ENCODE assay signal across 1 cellular context in genomic region chr7:155981703-155982102, GRCh38.
TF ChIP-seq lines count a peak whose summit lies in the region.

No MANE protein-coding gene starts in this region.

TF ChIP-seq in HEK293, 187 proteins besides CTCF, POLR2A, EP300 and RAD21 (continued from another document):
- no peak for TF ChIP-seq YY2 (tag by site-specific recombination; IDR thresholded peaks at IDR 0.05)
- no peak for TF ChIP-seq ZNF768 (tag by site-specific recombination; IDR thresholded peaks at IDR 0.05)
- TF ChIP-seq ZNF335 (tag by site-specific recombination; conservative IDR thresholded peaks at IDR 0.05): no peak
- no peak for TF ChIP-seq ZNF391 (tag by site-specific recombination; IDR thresholded peaks at IDR 0.05; ENCODE audit: borderline replicate concordance, low read depth)
- TF ChIP-seq ZFP41 (tag by site-specific recombination; IDR thresholded peaks at IDR 0.05; ENCODE audit: borderline replicate concordance): no peak
- no peak for TF ChIP-seq WT1 (tag by site-specific recombination; IDR thresholded peaks at IDR 0.05)
- no peak for TF ChIP-seq ZNF624 (tag by site-specific recombination; IDR thresholded peaks at IDR 0.05)
- TF ChIP-seq SALL2 (tag by site-specific recombination; IDR thresholded peaks at IDR 0.05; ENCODE audit: borderline replicate concordance): no peak
